In the genomic region with DNA sequence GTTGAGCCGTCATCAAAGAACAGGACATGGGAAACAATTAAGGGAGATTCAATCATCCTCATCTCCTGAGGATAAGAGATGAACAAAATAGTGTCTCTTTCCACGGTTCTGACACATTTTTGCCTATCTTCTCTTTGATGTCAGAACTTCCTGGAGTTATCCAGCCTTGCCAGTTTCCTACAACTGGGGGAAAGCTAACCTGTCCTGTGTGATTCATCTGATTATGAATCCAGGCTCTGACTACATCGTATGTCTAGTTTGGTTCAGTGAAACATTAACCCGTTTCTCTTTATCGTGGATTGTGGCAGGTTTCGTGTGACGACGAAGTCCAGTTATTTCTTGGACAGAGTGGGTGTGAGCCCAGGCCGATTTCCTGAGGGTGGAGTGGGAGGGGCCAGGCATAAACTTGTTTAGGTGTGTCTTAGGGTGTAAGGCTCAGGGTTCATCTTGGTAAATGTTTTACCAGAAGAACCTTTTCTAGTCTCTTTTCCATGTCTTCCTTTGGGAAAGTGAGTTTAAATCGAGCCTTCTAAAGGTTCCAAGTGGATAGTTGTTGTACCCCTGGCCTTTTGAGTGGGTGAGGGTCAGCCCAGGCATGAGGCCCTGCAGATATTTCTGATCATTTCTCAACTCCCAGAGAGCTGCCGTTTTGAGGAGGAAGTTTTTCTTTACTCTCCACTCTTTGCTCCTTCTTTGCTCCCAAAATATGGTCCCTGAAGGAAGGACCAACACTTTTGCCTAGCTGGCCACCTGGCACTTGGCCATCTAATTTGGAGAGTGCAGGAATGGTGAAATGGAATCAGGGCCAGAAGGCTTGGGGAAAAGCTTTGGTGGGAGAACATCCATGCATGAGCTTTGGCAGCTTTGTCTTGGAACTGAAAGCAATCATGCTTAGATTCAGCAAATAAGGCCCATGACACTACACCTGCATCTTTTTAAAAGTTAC, we compare ENCODE assay signal across 1 cellular context.
TF ChIP-seq lines count a peak whose summit lies in the region.

No MANE protein-coding gene starts in this region.

TF ChIP-seq in HepG2, 621 proteins besides CTCF, POLR2A, EP300 and RAD21 (continued from another document):
- TF ChIP-seq, protein P1, sequence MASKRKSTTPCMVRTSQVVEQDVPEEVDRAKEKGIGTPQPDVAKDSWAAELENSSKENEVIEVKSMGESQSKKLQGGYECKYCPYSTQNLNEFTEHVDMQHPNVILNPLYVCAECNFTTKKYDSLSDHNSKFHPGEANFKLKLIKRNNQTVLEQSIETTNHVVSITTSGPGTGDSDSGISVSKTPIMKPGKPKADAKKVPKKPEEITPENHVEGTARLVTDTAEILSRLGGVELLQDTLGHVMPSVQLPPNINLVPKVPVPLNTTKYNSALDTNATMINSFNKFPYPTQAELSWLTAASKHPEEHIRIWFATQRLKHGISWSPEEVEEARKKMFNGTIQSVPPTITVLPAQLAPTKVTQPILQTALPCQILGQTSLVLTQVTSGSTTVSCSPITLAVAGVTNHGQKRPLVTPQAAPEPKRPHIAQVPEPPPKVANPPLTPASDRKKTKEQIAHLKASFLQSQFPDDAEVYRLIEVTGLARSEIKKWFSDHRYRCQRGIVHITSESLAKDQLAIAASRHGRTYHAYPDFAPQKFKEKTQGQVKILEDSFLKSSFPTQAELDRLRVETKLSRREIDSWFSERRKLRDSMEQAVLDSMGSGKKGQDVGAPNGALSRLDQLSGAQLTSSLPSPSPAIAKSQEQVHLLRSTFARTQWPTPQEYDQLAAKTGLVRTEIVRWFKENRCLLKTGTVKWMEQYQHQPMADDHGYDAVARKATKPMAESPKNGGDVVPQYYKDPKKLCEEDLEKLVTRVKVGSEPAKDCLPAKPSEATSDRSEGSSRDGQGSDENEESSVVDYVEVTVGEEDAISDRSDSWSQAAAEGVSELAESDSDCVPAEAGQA (IDR thresholded peaks at IDR 0.05; ENCODE audit: low read depth): peak; percentile 7; the same call in 1 of the 2 replicates
- TF ChIP-seq, protein P1 (CRISPR knock-in tag; IDR thresholded peaks at IDR 0.05; ENCODE audit: borderline replicate concordance): no peak
- TF ChIP-seq SMAD9 (CRISPR knock-in tag; IDR thresholded peaks at IDR 0.05): no peak
- no peak for TF ChIP-seq ZFP41 (CRISPR knock-in tag; IDR thresholded peaks at IDR 0.05; ENCODE audit: borderline replicate concordance)
- peak; percentile 46; the same call in 1 of the 2 replicates for TF ChIP-seq RBFOX2 (IDR thresholded peaks at IDR 0.05; ENCODE audit: low read depth, low read length)
- TF ChIP-seq ZNF296 (CRISPR knock-in tag; conservative IDR thresholded peaks at IDR 0.05): no peak
- peak; percentile 69 for TF ChIP-seq DMAP1 (CRISPR knock-in tag; IDR thresholded peaks at IDR 0.05)
- TF ChIP-seq ZNF552 (CRISPR knock-in tag; IDR thresholded peaks at IDR 0.05; ENCODE audit: borderline replicate concordance): no peak
- peak; percentile 28 for TF ChIP-seq CBX1 (IDR thresholded peaks at IDR 0.05; ENCODE audit: low read depth)
- no peak for TF ChIP-seq NCOA5 (CRISPR knock-in tag; IDR thresholded peaks at IDR 0.05)
- no peak for TF ChIP-seq NAIF1 (CRISPR knock-in tag; IDR thresholded peaks at IDR 0.05; ENCODE audit: borderline replicate concordance)
- peak; percentile 34; the same call in 1 of the 2 replicates for TF ChIP-seq ZNF543 (CRISPR knock-in tag; IDR thresholded peaks at IDR 0.05)
- TF ChIP-seq, protein P2, sequence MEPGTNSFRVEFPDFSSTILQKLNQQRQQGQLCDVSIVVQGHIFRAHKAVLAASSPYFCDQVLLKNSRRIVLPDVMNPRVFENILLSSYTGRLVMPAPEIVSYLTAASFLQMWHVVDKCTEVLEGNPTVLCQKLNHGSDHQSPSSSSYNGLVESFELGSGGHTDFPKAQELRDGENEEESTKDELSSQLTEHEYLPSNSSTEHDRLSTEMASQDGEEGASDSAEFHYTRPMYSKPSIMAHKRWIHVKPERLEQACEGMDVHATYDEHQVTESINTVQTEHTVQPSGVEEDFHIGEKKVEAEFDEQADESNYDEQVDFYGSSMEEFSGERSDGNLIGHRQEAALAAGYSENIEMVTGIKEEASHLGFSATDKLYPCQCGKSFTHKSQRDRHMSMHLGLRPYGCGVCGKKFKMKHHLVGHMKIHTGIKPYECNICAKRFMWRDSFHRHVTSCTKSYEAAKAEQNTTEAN (CRISPR knock-in tag; conservative IDR thresholded peaks at IDR 0.05): peak; percentile 92
- TF ChIP-seq ZNF317 (CRISPR knock-in tag; IDR thresholded peaks at IDR 0.05): 0 out of 2 replicates have a peak, but pooled peaks have one; percentile 46
- 0 out of 2 replicates have a peak, but pooled peaks have one; percentile 18 for TF ChIP-seq ARNT2 (CRISPR knock-in tag; IDR thresholded peaks at IDR 0.05; ENCODE audit: low read depth)
- peak; percentile 97 for TF ChIP-seq HDAC2 (CRISPR knock-in tag; IDR thresholded peaks at IDR 0.05)
- 0 out of 2 replicates have a peak, but pooled peaks have one; percentile 24 for TF ChIP-seq ZNF3 (CRISPR knock-in tag; IDR thresholded peaks at IDR 0.05)
